Comparison of ENCODE assay signal across 24 cellular contexts in the genomic region with DNA sequence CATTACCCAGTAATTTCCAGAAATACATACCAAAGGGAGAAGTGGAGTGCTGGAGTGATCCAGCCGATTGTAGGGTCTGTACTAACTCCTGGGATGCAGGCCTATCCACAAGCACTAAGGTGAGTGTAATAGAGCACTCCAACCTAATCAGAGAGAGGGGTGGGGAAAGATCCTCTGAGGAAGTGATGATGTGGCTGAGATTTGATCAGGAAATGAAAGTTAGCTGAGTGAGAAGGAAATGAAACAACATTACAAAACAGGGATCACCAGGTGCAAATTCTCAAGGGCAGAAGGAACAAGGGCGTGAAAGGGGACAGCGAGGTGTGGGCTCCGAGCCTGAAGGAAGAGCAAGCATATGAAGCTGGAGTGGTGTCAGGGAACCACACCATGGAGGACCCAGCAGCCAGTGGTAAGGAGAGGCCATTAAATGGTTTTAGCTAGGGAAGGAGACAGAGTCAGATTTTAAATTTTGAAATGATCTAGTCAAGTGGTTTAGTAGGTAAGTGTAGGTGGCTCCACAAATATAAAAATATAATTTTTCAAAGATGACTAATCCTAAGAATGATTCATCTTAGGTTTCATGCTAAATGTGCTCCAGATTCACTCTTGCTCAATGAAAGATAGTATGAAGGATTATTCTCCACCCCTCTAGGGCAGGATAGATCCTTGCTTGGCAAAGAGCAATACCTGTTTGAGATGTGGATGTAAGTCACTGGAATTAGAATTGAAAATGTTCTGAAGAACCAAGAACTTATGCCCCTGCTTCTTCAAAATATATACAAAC.
A peak's percentile ranks its signal among the peaks of the same experiment; 100 is the strongest.
DNase-seq lines count a peak whose midpoint lies in the region; ATAC-seq and TF ChIP-seq lines count a peak whose summit lies in the region.
"Had no signal": no experiment of that assay in that cellular context is flagged by ENCODE, and none has a peak within 500 bp of the region (broad histone marks: within the 10 kb centered on the region; RNA-seq: fewer than 3 reads in every experiment).

No MANE protein-coding gene starts in this region.

- H3K4me1 ChIP-seq in mammary epithelial cell (ENCODE audit: insufficient read depth, low read length) = peaks cover 14% of the 10 kb centered on the region
- H3K4me1 ChIP-seq: body of pancreas, uterus had no signal

- H3K27me3 ChIP-seq in mammary epithelial cell (ENCODE audit: insufficient read depth, low read length) = no peaks in the 10 kb centered on the region
- H3K27me3 ChIP-seq: body of pancreas, uterus had no signal

- no peaks in the 10 kb centered on the region for H3K36me3 Mint-ChIP-seq in activated T-helper 1 cell treated with anti-CD3 and anti-CD28 coated beads, Interleukin-12 subunit alpha, Interleukin-12 subunit beta, Interleukin-2, Interleukin-4 antibody, amounts not matched to agents 30 ng/mL and 10 ng/mL and 1 ng/mL, durations not matched to agents 14 hours and 24 hours and 36 hours (ENCODE audit: low read depth)
- H3K36me3 Mint-ChIP-seq: natural killer cell treated with Interleukin-12 subunit alpha and Interleukin-12 subunit beta and Interleukin-15 and Interleukin-18, amount 100 ng/mL, for 72 hours had no signal

- CTCF ChIA-PET in mammary epithelial cell (lab: Charles Lee; ENCODE audit: low non-redundant PET) = no interaction called here

- no peak overlapping the region for H3K27ac ChIP-seq in mammary epithelial cell (ENCODE audit: insufficient read depth, low read depth, low read length)
- H3K27ac ChIP-seq: body of pancreas, hepatocyte, KMS-11, skin epidermis, uterus had no signal

- no peak for ATAC-seq in HG03139 (IDR thresholded peaks at IDR 0.05; ENCODE audit: unreplicated experiment)
- ATAC-seq: body of pancreas; natural killer cell treated with Interleukin-12 subunit alpha and Interleukin-12 subunit beta and Interleukin-15 and Interleukin-18, amount 100 ng/mL, for 72 hours had no signal

- peak overlapping the region; percentile 25 for H2AFZ ChIP-seq in mammary epithelial cell (ENCODE audit: low read depth, low read length)
- H2AFZ ChIP-seq: hepatocyte had no signal

- H3K4me2 ChIP-seq in mammary epithelial cell (ENCODE audit: insufficient read depth, low read depth, low read length) = peak overlapping the region; percentile 59
- H3K4me2 ChIP-seq: hepatocyte, KMS-11 had no signal

- H3K9me3 ChIP-seq in mammary epithelial cell (replicated peaks; ENCODE audit: insufficient read depth, low read length) = no peaks in the 10 kb centered on the region
- H3K9me3 ChIP-seq: body of pancreas, uterus had no signal

- H3K4me3 ChIP-seq in mammary epithelial cell (replicated peaks in 1 of 3; ENCODE audit: insufficient read depth in 1 of 3, low read depth in 2 of 3, low read length in 3 of 3) = no peak overlapping the region
- H3K4me3 ChIP-seq: body of pancreas, hepatocyte, skin epidermis, uterus had no signal

- TF ChIP-seq CTCF in mammary epithelial cell (conservative IDR thresholded peaks at IDR 0.05 in 1 of 2, IDR thresholded peaks at IDR 0.05 in 1 of 2; ENCODE audit: extremely low read depth in 1 of 2, insufficient read depth in 1 of 2, low read depth in 1 of 2, low read length in 2 of 2) = no peak

- no peaks in the 10 kb centered on the region for H3K9me3 Mint-ChIP-seq in activated T-helper 1 cell treated with anti-CD3 and anti-CD28 coated beads, Interleukin-12 subunit alpha, Interleukin-12 subunit beta, Interleukin-2, Interleukin-4 antibody, amounts not matched to agents 30 ng/mL and 10 ng/mL and 1 ng/mL, durations not matched to agents 14 hours and 24 hours and 36 hours
- H3K9me3 Mint-ChIP-seq: natural killer cell treated with Interleukin-12 subunit alpha and Interleukin-12 subunit beta and Interleukin-15 and Interleukin-18, amount 100 ng/mL, for 72 hours had no signal

- DNase-seq in AG20443 (ENCODE audit: low spot score) (peak; percentile 12), HPDE6-E6E7 (ENCODE audit: extremely low spot score) (peak; percentile 68), mammary epithelial cell (peak; percentile 66), kidney tubule cell (ENCODE audit: low spot score) (peak; percentile 59), posterior vena cava (ENCODE audit: low spot score) (no peak)
- no peak for DNase-seq in activated T-helper 1 cell treated with anti-CD3 and anti-CD28 coated beads, Interleukin-12 subunit alpha, Interleukin-12 subunit beta, Interleukin-2, Interleukin-4 antibody, amounts not matched to agents 30 ng/mL and 10 ng/mL and 1 ng/mL, durations not matched to agents 14 hours and 24 hours and 36 hours (ENCODE audit: low spot score)
- no peak for DNase-seq in activated T-cell treated with anti-CD3 and anti-CD28 coated beads, Interleukin-2, amount 50 U/mL, for 48 hours
- DNase-seq: activated CD4-positive, alpha-beta T cell treated with anti-CD3 and anti-CD28 coated beads, Interleukin-2, amount 50 U/mL, for 1 hour; activated naive CD4-positive, alpha-beta T cell treated with anti-CD3 and anti-CD28 coated beads, Interleukin-2, amount 50 U/mL, for 16 hours; activated T-cell treated with anti-CD3 and anti-CD28 coated beads for 4 hours; body of pancreas; cortex of kidney; DND-41; islet precursor cell; mesendoderm; NCI-H2029 treated with DMSO at 0.1 percent for 48 hours; Right ventricle myocardium superior; stimulated activated CD4-positive, alpha-beta T cell treated with anti-CD3 and anti-CD28 coated beads, Interleukin-4, amount 100 ng/mL, for 1 hour; uterus had no signal

- dilution Hi-C loops in mammary epithelial cell (cut with HindIII; ENCODE audit: low sequenced_read_pairs) = no loop called here

- H3K79me2 ChIP-seq in mammary epithelial cell (ENCODE audit: insufficient read depth, low read length) = no peaks in the 10 kb centered on the region
- H3K79me2 ChIP-seq: hepatocyte had no signal

- in situ Hi-C loops in mammary epithelial cell (cut with MboI; ENCODE audit: low sequenced_read_pairs in 2 of 2) = no loop called here

- WGBS in mammary epithelial cell (ENCODE audit: low coverage, missing lambda C conversion rate) = 86% methylated on average over 4 of the region's 4 CpGs

- peaks cover 4% of the 10 kb centered on the region for H3K27me3 Mint-ChIP-seq in activated T-helper 1 cell treated with anti-CD3 and anti-CD28 coated beads, Interleukin-12 subunit alpha, Interleukin-12 subunit beta, Interleukin-2, Interleukin-4 antibody, amounts not matched to agents 30 ng/mL and 10 ng/mL and 1 ng/mL, durations not matched to agents 14 hours and 24 hours and 36 hours (ENCODE audit: insufficient read depth)

- no peaks in the 10 kb centered on the region for H3K4me1 Mint-ChIP-seq in activated T-helper 1 cell treated with anti-CD3 and anti-CD28 coated beads, Interleukin-12 subunit alpha, Interleukin-12 subunit beta, Interleukin-2, Interleukin-4 antibody, amounts not matched to agents 30 ng/mL and 10 ng/mL and 1 ng/mL, durations not matched to agents 14 hours and 24 hours and 36 hours (ENCODE audit: low read depth)

- H4K20me1 ChIP-seq in mammary epithelial cell (ENCODE audit: insufficient read depth, low read length) = no peaks in the 10 kb centered on the region

- BruUV-seq in mammary epithelial cell (replicated peaks; lab: Mats Ljungman, UMichigan) = no TSS peak

- no peak overlapping the region for H3K27ac Mint-ChIP-seq in activated T-helper 1 cell treated with anti-CD3 and anti-CD28 coated beads, Interleukin-12 subunit alpha, Interleukin-12 subunit beta, Interleukin-2, Interleukin-4 antibody, amounts not matched to agents 30 ng/mL and 10 ng/mL and 1 ng/mL, durations not matched to agents 14 hours and 24 hours and 36 hours
- H3K27ac Mint-ChIP-seq: natural killer cell treated with Interleukin-12 subunit alpha and Interleukin-12 subunit beta and Interleukin-15 and Interleukin-18, amount 100 ng/mL, for 72 hours had no signal

- no peaks in the 10 kb centered on the region for H3K36me3 ChIP-seq in mammary epithelial cell (ENCODE audit: insufficient read depth, low read length)
- H3K36me3 ChIP-seq: uterus had no signal

- intact Hi-C loops in mammary epithelial cell (cut with micrococcal nuclease) (no loop called here), posterior vena cava (cut with DNase I) (no loop called here)
- intact Hi-C loops in activated T-helper 1 cell treated with anti-CD3 and anti-CD28 coated beads, Interleukin-12 subunit alpha, Interleukin-12 subunit beta, Interleukin-2, Interleukin-4 antibody, amounts not matched to agents 30 ng/mL and 10 ng/mL and 1 ng/mL, durations not matched to agents 14 hours and 24 hours and 36 hours (cut with micrococcal nuclease) = no loop called here

- H3K9ac ChIP-seq in mammary epithelial cell (ENCODE audit: insufficient read depth, low read length) = no peak overlapping the region
- H3K9ac ChIP-seq: KMS-11 had no signal

- no peak overlapping the region for H3K4me3 Mint-ChIP-seq in activated T-helper 1 cell treated with anti-CD3 and anti-CD28 coated beads, Interleukin-12 subunit alpha, Interleukin-12 subunit beta, Interleukin-2, Interleukin-4 antibody, amounts not matched to agents 30 ng/mL and 10 ng/mL and 1 ng/mL, durations not matched to agents 14 hours and 24 hours and 36 hours
- H3K4me3 Mint-ChIP-seq: natural killer cell treated with Interleukin-12 subunit alpha and Interleukin-12 subunit beta and Interleukin-15 and Interleukin-18, amount 100 ng/mL, for 72 hours had no signal

Comparison
In these comparisons a context has a peak if more than half of its experiments do, and no peak if none do; other contexts are left out.
1. DNase-seq: peak in AG20443 (single experiment), HPDE6-E6E7 (single experiment), mammary epithelial cell (single experiment) and kidney tubule cell (single experiment); none in activated T-helper 1 cell treated with anti-CD3 and anti-CD28 coated beads, Interleukin-12 subunit alpha, Interleukin-12 subunit beta, Interleukin-2, Interleukin-4 antibody, amounts not matched to agents 30 ng/mL and 10 ng/mL and 1 ng/mL, durations not matched to agents 14 hours and 24 hours and 36 hours (single experiment), posterior vena cava (single experiment) and activated T-cell treated with anti-CD3 and anti-CD28 coated beads, Interleukin-2, amount 50 U/mL, for 48 hours (0 of 2).